ENCODE assay signal across 14 cellular contexts in the genomic region with DNA sequence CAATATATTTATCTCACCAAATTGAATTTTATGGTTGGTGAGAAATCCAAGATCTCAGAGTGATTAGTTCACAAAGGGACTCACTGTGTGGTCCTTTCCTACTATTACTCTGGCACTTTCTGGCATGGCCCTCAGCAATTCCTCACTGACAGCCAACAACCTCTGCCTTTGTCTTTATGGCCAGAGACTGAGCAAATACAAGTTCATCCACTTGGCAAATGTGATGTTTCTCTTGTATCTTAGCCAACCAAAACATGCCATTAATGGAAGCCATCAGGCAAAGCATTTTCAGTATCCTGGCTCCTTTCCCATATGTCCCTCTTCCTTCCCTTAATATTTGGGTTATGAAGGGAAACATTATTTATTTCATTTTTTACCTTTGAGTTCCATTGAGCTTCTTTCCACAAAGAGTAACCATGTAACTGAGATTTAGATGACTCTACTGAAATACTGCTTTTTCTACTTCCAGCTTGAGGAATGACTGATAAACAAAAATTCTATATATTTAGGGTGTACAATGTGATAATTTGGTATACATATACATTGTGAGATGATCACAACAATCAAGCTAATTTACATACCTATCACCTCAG. TPM values are rescaled to one million over a fixed set of nuclear protein-coding genes. Genes with fewer than 3 reads are reported as not detected.
DNase-seq lines count a peak whose midpoint lies in the region; ATAC-seq, FAIRE-seq and TF ChIP-seq lines count a peak whose summit lies in the region.
"Had no signal": no experiment of that assay in that cellular context is flagged by ENCODE, and none has a peak within 500 bp of the region (broad histone marks: within the 10 kb centered on the region; RNA-seq: fewer than 3 reads in every experiment).

No MANE protein-coding gene starts in this region.

- H2AFZ ChIP-seq in GM23338 (no peak overlapping the region; the same call in 1 of the 2 replicates), endothelial cell of umbilical vein (ENCODE audit: low read depth, low read length) (no peak overlapping the region)

- peaks cover 22% of the 10 kb centered on the region; the same call in 2 of the 3 replicates for H3K4me1 Mint-ChIP-seq in GM23338
- no peaks in the 10 kb centered on the region for H3K4me1 Mint-ChIP-seq in activated CD4-positive, alpha-beta T cell treated with anti-CD3 and anti-CD28 coated beads, Interleukin-2, amount 10 ng/mL, durations not matched to agents 7 days and 5 days

- CTCF ChIA-PET in endothelial cell of umbilical vein (lab: Charles Lee), result interaction anchor here (0.6 to 2.2 kb wide), 2 partner anchors 474 to 613 kb away, joined by 3 to 4 read pairs; no protein-coding TSS in a partner anchor
- CTCF ChIA-PET in activated CD4-positive, alpha-beta T cell treated with anti-CD3 and anti-CD28 coated beads, Interleukin-2, amount 10 ng/mL, durations not matched to agents 7 days and 5 days (lab: Charles Lee), result interaction anchor here (0.9 kb wide), 1 partner anchor 15 kb away, joined by 3 read pairs; no protein-coding TSS in a partner anchor

- no peak overlapping the region for H3K9ac ChIP-seq in endothelial cell of umbilical vein (replicated peaks; ENCODE audit: extremely low read depth, insufficient read depth, low read length)

- FAIRE-seq in endothelial cell of umbilical vein (lab: Jason Lieb, UNC), result peak; percentile 96

- no peak for TF ChIP-seq CTCF in GM23338 (conservative IDR thresholded peaks at IDR 0.05; ENCODE audit: low read depth in 2 of 2)
- TF ChIP-seq CTCF in endothelial cell of umbilical vein (IDR thresholded peaks at IDR 0.05; ENCODE audit: extremely low read depth in 1 of 2, insufficient read depth in 1 of 2, low read depth in 1 of 2, low read length in 2 of 2), result no peak

- H4K20me1 ChIP-seq in GM23338 (replicated peaks; ENCODE audit: insufficient read depth) (no peaks in the 10 kb centered on the region), endothelial cell of umbilical vein (replicated peaks; ENCODE audit: control insufficient read depth, extremely low read depth, insufficient read depth, low read length) (no peaks in the 10 kb centered on the region)

- H3K9me3 ChIP-seq in endothelial cell of umbilical vein (replicated peaks; ENCODE audit: control insufficient read depth, insufficient read depth, low read length), result no peaks in the 10 kb centered on the region

- DNase-seq in GM23338 (ENCODE audit: low spot score), result peak; percentile 3
- DNase-seq in RPMI7951 (ENCODE audit: low read depth), result peak; percentile 74
- DNase-seq in endothelial cell of umbilical vein (ENCODE audit: low read depth, low spot score), result peak; percentile 95
- DNase-seq in non-pigmented ciliary epithelial cell (ENCODE audit: low read depth), result peak; percentile 40
- DNase-seq in activated CD8-positive, alpha-beta memory T cell treated with anti-CD3 and anti-CD28 coated beads, Interleukin-2, amount 50 U/mL, for 4 hours, result no peak
- DNase-seq in NCI-H69 (lab: John Stamatoyannopoulos, UW), result no peak
- no peak for DNase-seq in activated CD4-positive, alpha-beta T cell treated with anti-CD3 and anti-CD28 coated beads, Interleukin-2, amount 10 ng/mL, durations not matched to agents 7 days and 5 days
- DNase-seq: Karpas-422; NCI-H524; stimulated activated CD4-positive, alpha-beta T cell treated with anti-CD3 and anti-CD28 coated beads, Interleukin-15, amount 100 ng/mL, for 24 hours had no signal

- H3K9me1 ChIP-seq in endothelial cell of umbilical vein (replicated peaks; ENCODE audit: control insufficient read depth, extremely low read depth, insufficient read depth, low read length), result no peaks in the 10 kb centered on the region

- H3K4me1 ChIP-seq in GM23338 (ENCODE audit: insufficient read depth), result peaks cover 12% of the 10 kb centered on the region; the same call in 1 of the 2 replicates
- peaks cover 19% of the 10 kb centered on the region for H3K4me1 ChIP-seq in endothelial cell of umbilical vein (ENCODE audit: control insufficient read depth, extremely low read depth, insufficient read depth, low read length)

- peak; percentile 21 for TF ChIP-seq POLR2A in endothelial cell of umbilical vein (IDR thresholded peaks at IDR 0.05; ENCODE audit: low read depth, low read length)

- H3K27ac ChIP-seq in GM23338 (ENCODE audit: low read depth), result no peak overlapping the region
- no peak overlapping the region for H3K27ac ChIP-seq in endothelial cell of umbilical vein (ENCODE audit: insufficient read depth, low read depth, low read length)

- H3K27me3 Mint-ChIP-seq in GM23338 (ENCODE audit: insufficient read depth, low read depth, poor library complexity), result no peaks in the 10 kb centered on the region
- H3K27me3 Mint-ChIP-seq in activated CD4-positive, alpha-beta T cell treated with anti-CD3 and anti-CD28 coated beads, Interleukin-2, amount 10 ng/mL, durations not matched to agents 7 days and 5 days, result no peaks in the 10 kb centered on the region

- H3K4me3 Mint-ChIP-seq in GM23338, result no peak overlapping the region
- no peak overlapping the region for H3K4me3 Mint-ChIP-seq in activated CD4-positive, alpha-beta T cell treated with anti-CD3 and anti-CD28 coated beads, Interleukin-2, amount 10 ng/mL, durations not matched to agents 7 days and 5 days
- H3K4me3 Mint-ChIP-seq: brain; stimulated activated effector memory CD8-positive, alpha-beta T cell treated with anti-CD3 and anti-CD28 coated beads, Interleukin-12 subunit alpha, Interleukin-12 subunit beta, amount 100 ng/mL, for 72 hours had no signal

- no peaks in the 10 kb centered on the region; the same call in 1 of the 2 replicates for H3K36me3 ChIP-seq in GM23338 (ENCODE audit: insufficient read depth)
- H3K36me3 ChIP-seq in endothelial cell of umbilical vein (ENCODE audit: control insufficient read depth in 2 of 2, extremely low read depth in 1 of 2, insufficient read depth in 2 of 2, low read length in 2 of 2), result no peaks in the 10 kb centered on the region

- intact Hi-C loops in endothelial cell of umbilical vein (cut with micrococcal nuclease), result loop anchor here (2.0 kb wide), 1 partner anchor 46 kb away; no protein-coding TSS in a partner anchor

- ATAC-seq in GM23338 (no peak), HG02885 (IDR thresholded peaks at IDR 0.05; ENCODE audit: poor library complexity, unreplicated experiment) (no peak)
- ATAC-seq: stimulated activated effector memory CD8-positive, alpha-beta T cell treated with anti-CD3 and anti-CD28 coated beads, Interleukin-12 subunit alpha, Interleukin-12 subunit beta, amount 100 ng/mL, for 72 hours had no signal

- H3K27me3 ChIP-seq in GM23338 (ENCODE audit: insufficient read depth) (no peaks in the 10 kb centered on the region), endothelial cell of umbilical vein (ENCODE audit: control insufficient read depth in 2 of 2, insufficient read depth in 2 of 2, low read length in 2 of 2) (no peaks in the 10 kb centered on the region)

- no TSS peak for BruUV-seq in endothelial cell of umbilical vein (replicated peaks; lab: Mats Ljungman, UMichigan)

- no peak overlapping the region for H3K27ac Mint-ChIP-seq in GM23338
- H3K27ac Mint-ChIP-seq in activated CD4-positive, alpha-beta T cell treated with anti-CD3 and anti-CD28 coated beads, Interleukin-2, amount 10 ng/mL, durations not matched to agents 7 days and 5 days, result no peak overlapping the region
- H3K27ac Mint-ChIP-seq: brain; stimulated activated effector memory CD8-positive, alpha-beta T cell treated with anti-CD3 and anti-CD28 coated beads, Interleukin-12 subunit alpha, Interleukin-12 subunit beta, amount 100 ng/mL, for 72 hours had no signal

- POLR2A ChIA-PET in endothelial cell of umbilical vein (lab: Charles Lee), result no interaction called here
- POLR2A ChIA-PET in activated CD4-positive, alpha-beta T cell treated with anti-CD3 and anti-CD28 coated beads, Interleukin-2, amount 10 ng/mL, durations not matched to agents 7 days and 5 days (lab: Charles Lee), result no interaction called here

- dilution Hi-C loops in endothelial cell of umbilical vein (cut with MboI; ENCODE audit: extremely low pct_ligation_motif_present, low sequenced_read_pairs), result no loop called here

- H3F3A ChIP-seq in GM23338 (replicated peaks; ENCODE audit: low read depth), result no peaks in the 10 kb centered on the region

- H3K4me3 ChIP-seq in GM23338, result no peak overlapping the region
- no peak overlapping the region for H3K4me3 ChIP-seq in endothelial cell of umbilical vein (replicated peaks in 1 of 3; ENCODE audit: insufficient read depth in 1 of 3, low read depth in 1 of 3, low read length in 3 of 3)

- no peaks in the 10 kb centered on the region for H3K79me2 ChIP-seq in GM23338 (replicated peaks; ENCODE audit: insufficient read depth)
- no peaks in the 10 kb centered on the region for H3K79me2 ChIP-seq in endothelial cell of umbilical vein (ENCODE audit: control insufficient read depth, insufficient read depth, low read length)

- H3K4me2 ChIP-seq in GM23338, result no peak overlapping the region
- H3K4me2 ChIP-seq in endothelial cell of umbilical vein (ENCODE audit: insufficient read depth, low read length), result peak overlapping the region; percentile 27

- H3K9me3 Mint-ChIP-seq in GM23338, result peaks cover 18% of the 10 kb centered on the region
- peaks cover 2% of the 10 kb centered on the region for H3K9me3 Mint-ChIP-seq in activated CD4-positive, alpha-beta T cell treated with anti-CD3 and anti-CD28 coated beads, Interleukin-2, amount 10 ng/mL, durations not matched to agents 7 days and 5 days
- H3K9me3 Mint-ChIP-seq: stimulated activated effector memory CD8-positive, alpha-beta T cell treated with anti-CD3 and anti-CD28 coated beads, Interleukin-12 subunit alpha, Interleukin-12 subunit beta, amount 100 ng/mL, for 72 hours had no signal

- no peaks in the 10 kb centered on the region for H3K9me2 ChIP-seq in GM23338 (ENCODE audit: insufficient read depth)

- H3K36me3 Mint-ChIP-seq in GM23338 (ENCODE audit: low read depth), result peaks cover 3% of the 10 kb centered on the region
- no peaks in the 10 kb centered on the region for H3K36me3 Mint-ChIP-seq in activated CD4-positive, alpha-beta T cell treated with anti-CD3 and anti-CD28 coated beads, Interleukin-2, amount 10 ng/mL, durations not matched to agents 7 days and 5 days (ENCODE audit: low read depth)
- H3K36me3 Mint-ChIP-seq: brain; stimulated activated effector memory CD8-positive, alpha-beta T cell treated with anti-CD3 and anti-CD28 coated beads, Interleukin-12 subunit alpha, Interleukin-12 subunit beta, amount 100 ng/mL, for 72 hours had no signal

RNA-seq across cellular contexts. Expression of a gene that starts 30.8 kb away (rescaled TPM):
- not detected in 2 replicates for total RNA-seq in GM23338 (2014; rRNA removed; shearing (Covaris generic))
- 0.09 TPM in 1 of 2 replicates, not detected in the other for polyA plus RNA-seq in GM23338 (2016; fragmentation: Nextera tagmentation; extraction: Ambion mirVana)
- total RNA-seq in RPMI7951 (2014; rRNA removed; shearing (Covaris generic)), result not detected in 2 replicates
- total RNA-seq in endothelial cell of umbilical vein, result not detected in 2 replicates
- not detected in 2 replicates for polyA plus RNA-seq in endothelial cell of umbilical vein
- polyA plus RNA-seq in endothelial cell of umbilical vein (2011; cell fraction: cytosol; rRNA removed), result not detected in 2 replicates
- polyA plus RNA-seq in endothelial cell of umbilical vein (2011; cell fraction: nucleus; rRNA removed), result not detected in 2 replicates
- polyA plus RNA-seq in endothelial cell of umbilical vein (2012), result not detected in 2 replicates
- not detected in 2 replicates for polyA minus RNA-seq in endothelial cell of umbilical vein
- polyA minus RNA-seq in endothelial cell of umbilical vein (2011; cell fraction: cytosol; rRNA and poly(A)+ RNA removed), result not detected
- polyA minus RNA-seq in endothelial cell of umbilical vein (2011; cell fraction: nucleus; rRNA and poly(A)+ RNA removed), result not detected in 2 replicates
- not detected for total RNA-seq in activated CD4-positive, alpha-beta T cell treated with anti-CD3 and anti-CD28 coated beads, Interleukin-2, amount 10 ng/mL, durations not matched to agents 7 days and 5 days
- total RNA-seq: T-helper 1 cell treated with Interleukin-12 subunit alpha and Interleukin-12 subunit beta and Interleukin-4 antibody, amounts not matched to agents 30 ng/mL and 1 ng/mL, for 36 hours had no signal

Comparison
In these comparisons a context has a peak if more than half of its experiments do, and no peak if none do; other contexts are left out.
1. DNase-seq: peak in GM23338 (single experiment), RPMI7951 (single experiment), endothelial cell of umbilical vein (single experiment) and non-pigmented ciliary epithelial cell (single experiment); none in activated CD8-positive, alpha-beta memory T cell treated with anti-CD3 and anti-CD28 coated beads, Interleukin-2, amount 50 U/mL, for 4 hours (single experiment), NCI-H69 (single experiment) and activated CD4-positive, alpha-beta T cell treated with anti-CD3 and anti-CD28 coated beads, Interleukin-2, amount 10 ng/mL, durations not matched to agents 7 days and 5 days (single experiment).